ENCODE assay signal across 13 cellular contexts in genomic region chr17:2435852-2436251, GRCh38. TPM values are rescaled to one million over a fixed set of nuclear protein-coding genes. Genes with fewer than 3 reads are reported as not detected.
DNase-seq lines count a peak whose midpoint lies in the region; ATAC-seq, FAIRE-seq and TF ChIP-seq lines count a peak whose summit lies in the region.
"Had no signal": no experiment of that assay in that cellular context is flagged by ENCODE, and none has a peak within 500 bp of the region (broad histone marks: within the 10 kb centered on the region; RNA-seq: fewer than 3 reads in every experiment).

No MANE protein-coding gene starts in this region.

- no peak for ATAC-seq in activated naive CD4-positive, alpha-beta T cell treated with anti-CD3 and anti-CD28 coated beads, Interleukin-2, amount 50 U/mL, for 72 hours
- ATAC-seq: left ventricle myocardium superior had no signal

- no peaks in the 10 kb centered on the region for H3K9me2 ChIP-seq in PC-9 (ENCODE audit: insufficient read depth)

- intact Hi-C loops in PC-9 (cut with micrococcal nuclease; ENCODE audit: unreplicated experiment): no loop called here

- H3K9me3 ChIP-seq in PC-9 (ENCODE audit: insufficient read depth, low read depth): no peaks in the 10 kb centered on the region
- H3K9me3 ChIP-seq: SJSA1 had no signal

- H3K27ac Mint-ChIP-seq in activated naive CD4-positive, alpha-beta T cell treated with anti-CD3 and anti-CD28 coated beads, Interleukin-2, amount 50 U/mL, for 72 hours: peak overlapping the region; percentile 64 to 66
- H3K27ac Mint-ChIP-seq: activated B cell treated with CpG ODN at 0.5 μM for 24 hours had no signal

- no peak overlapping the region for H3K4me2 ChIP-seq in PC-9

- POLR2A ChIA-PET in PC-9 (lab: Charles Lee; ENCODE audit: unreplicated experiment): interaction anchor here (0.6 kb wide), 1 partner anchor 10 kb away, joined by 3 read pairs; no protein-coding TSS in a partner anchor

- peaks cover 0 to 7% of the 10 kb centered on the region in 2 donors for H3K36me3 Mint-ChIP-seq in activated naive CD4-positive, alpha-beta T cell treated with anti-CD3 and anti-CD28 coated beads, Interleukin-2, amount 50 U/mL, for 72 hours

- H3F3A ChIP-seq in PC-9 (ENCODE audit: insufficient read depth, low read depth): peaks cover 6% of the 10 kb centered on the region; the same call in 1 of the 2 replicates

- no peak overlapping the region for H3K4me3 ChIP-seq in PC-9
- H3K4me3 ChIP-seq: SJSA1 had no signal

- CTCF ChIA-PET in PC-9 (lab: Charles Lee): no interaction called here

- no peak for TF ChIP-seq CTCF in PC-9 (conservative IDR thresholded peaks at IDR 0.05)

- FAIRE-seq in frontal cortex (lab: Jason Lieb, UNC): no peak

- H2AFZ ChIP-seq in PC-9: no peak overlapping the region
- H2AFZ ChIP-seq: parathyroid adenoma had no signal

- H4K20me1 ChIP-seq in PC-9 (ENCODE audit: insufficient read depth): 0 out of 2 replicates have a peak, but pooled peaks cover 2% of the 10 kb centered on the region

- no peak overlapping the region for H3K27ac ChIP-seq in PC-9
- H3K27ac ChIP-seq: parathyroid adenoma, SJSA1 had no signal

- H3K36me3 ChIP-seq in PC-9 (ENCODE audit: low read depth): peaks cover 16% of the 10 kb centered on the region; the same call in 1 of the 2 replicates

- TF ChIP-seq POLR2A in erythroblast (IDR thresholded peaks at IDR 0.05; ENCODE audit: low read length): no peak

- H3K79me2 ChIP-seq in PC-9 (ENCODE audit: low read depth): no peaks in the 10 kb centered on the region

- H3K27me3 ChIP-seq in PC-9 (ENCODE audit: insufficient read depth, low read depth): no peaks in the 10 kb centered on the region
- H3K27me3 ChIP-seq: SJSA1 had no signal

- no peak for DNase-seq in activated naive CD4-positive, alpha-beta T cell treated with anti-CD3 and anti-CD28 coated beads, Interleukin-2, amount 50 U/mL, for 72 hours (ENCODE audit: low spot score in 2 of 2)
- no peak for DNase-seq in activated naive CD4-positive, alpha-beta T cell treated with anti-CD3 and anti-CD28 coated beads, Interleukin-2, amount 50 U/mL, for 16 hours
- DNase-seq in NCI-H524 (lab: John Stamatoyannopoulos, UW) (peak; percentile 53 to 84), erythroblast (lab: John Stamatoyannopoulos, UW) (peak; percentile 45 to 75), occipital lobe (lab: John Stamatoyannopoulos, UW) (no peak), PC-9 (no peak), OCI-M1 (lab: John Stamatoyannopoulos, UW) (no peak), frontal cortex (ENCODE audit: low spot score in 2 of 2) (no peak)
- DNase-seq: activated B cell treated with CpG ODN at 0.5 μM for 24 hours; left ventricle myocardium superior; stimulated activated CD4-positive, alpha-beta T cell treated with anti-CD3 and anti-CD28 coated beads, Interleukin-2, amount 100 ng/mL, for 48 hours had no signal

- no peaks in the 10 kb centered on the region for H3K4me1 ChIP-seq in PC-9 (replicated peaks; ENCODE audit: insufficient read depth)
- H3K4me1 ChIP-seq: parathyroid adenoma, SJSA1 had no signal

- no TSS peak for BruUV-seq in PC-9 (replicated peaks; lab: Mats Ljungman, UMichigan)

- H3K9me3 Mint-ChIP-seq in activated naive CD4-positive, alpha-beta T cell treated with anti-CD3 and anti-CD28 coated beads, Interleukin-2, amount 50 U/mL, for 72 hours: no peaks in the 10 kb centered on the region
- H3K9me3 Mint-ChIP-seq: activated B cell treated with CpG ODN at 0.5 μM for 24 hours had no signal

RNA-seq across cellular contexts. Expression of gene MNT, which starts 35.0 kb away (rescaled TPM):
- total RNA-seq in activated naive CD4-positive, alpha-beta T cell treated with anti-CD3 and anti-CD28 coated beads, Interleukin-2, amount 50 U/mL, for 72 hours: 10 to 100 TPM; 23.4 to 31.9 TPM
- total RNA-seq in occipital lobe (7.6 TPM), PC-9 (2021) (60.7 and 72.3 TPM in 2 replicates), frontal cortex (7.7 TPM)

Comparison
In these comparisons a context has a peak if more than half of its experiments do, and no peak if none do; other contexts are left out.
1. DNase-seq: peak in NCI-H524 (2 of 2) and erythroblast (2 of 2); none in activated naive CD4-positive, alpha-beta T cell treated with anti-CD3 and anti-CD28 coated beads, Interleukin-2, amount 50 U/mL, for 72 hours (0 of 2), activated naive CD4-positive, alpha-beta T cell treated with anti-CD3 and anti-CD28 coated beads, Interleukin-2, amount 50 U/mL, for 16 hours (single experiment), occipital lobe (single experiment), PC-9 (0 of 2), OCI-M1 (single experiment) and frontal cortex (0 of 2).